Comparison of ENCODE assay signal across 9 cellular contexts in the genomic region with DNA sequence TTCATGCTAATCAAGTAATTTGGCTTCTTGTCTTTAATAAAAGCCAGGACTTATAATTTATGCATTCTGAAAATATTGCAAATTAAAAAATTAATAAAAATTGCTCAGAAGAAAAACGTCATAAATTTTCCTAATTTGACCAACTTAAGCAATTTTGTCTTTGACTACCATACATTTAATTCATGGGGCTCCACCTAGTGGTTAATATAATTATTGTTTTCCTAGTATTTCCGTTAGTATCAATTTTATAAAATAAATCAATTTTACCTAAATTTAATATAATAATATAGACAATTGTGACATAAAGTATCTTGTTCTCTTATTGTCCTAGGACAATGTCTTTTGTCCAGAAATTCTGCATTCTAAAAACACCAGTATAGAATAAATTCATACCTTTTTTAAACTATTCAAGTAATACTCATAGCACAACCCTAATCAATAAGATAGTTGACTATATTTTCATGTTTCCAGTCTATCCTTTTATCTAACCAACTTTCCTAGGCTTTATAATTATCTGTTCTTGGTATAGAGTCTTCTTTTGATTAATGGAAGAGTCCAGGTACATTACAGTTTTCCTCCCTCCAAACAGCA.
A peak's percentile ranks its signal among the peaks of the same experiment; 100 is the strongest.
DNase-seq lines count a peak whose midpoint lies in the region; ATAC-seq and TF ChIP-seq lines count a peak whose summit lies in the region.
"Had no signal": no experiment of that assay in that cellular context is flagged by ENCODE, and none has a peak within 500 bp of the region (broad histone marks: within the 10 kb centered on the region; RNA-seq: fewer than 3 reads in every experiment).

No MANE protein-coding gene starts in this region.

- H3K4me1 ChIP-seq in endodermal cell (ENCODE audit: control insufficient read depth, insufficient read depth, low read length), result no peaks in the 10 kb centered on the region
- H3K4me1 ChIP-seq in smooth muscle cell (ENCODE audit: low read depth), result no peaks in the 10 kb centered on the region

- H4K20me1 ChIP-seq in smooth muscle cell (ENCODE audit: low read depth), result no peaks in the 10 kb centered on the region

- WGBS in endodermal cell (ENCODE audit: insufficient coverage in 1 of 2, insufficient read length in 1 of 2), 2 experiments, result 0% methylated on average over 1 of the region's 2 CpGs; no CpG with 5 or more reads in 1 of the 2 experiments
- 9% methylated on average over 2 of the region's 2 CpGs for WGBS in smooth muscle cell (ENCODE audit: low lambda C conversion rate)

- peak; percentile 21 for DNase-seq in NCI-H2196 (lab: John Stamatoyannopoulos, UW; ENCODE audit: unreplicated experiment)
- no peak for DNase-seq in NCI-H2196 treated with DMSO at 0.1 percent for 48 hours (lab: John Stamatoyannopoulos, UW; ENCODE audit: unreplicated experiment)
- peak; percentile 17 for DNase-seq in NCI-H345 treated with DMSO at 0.1 percent for 48 hours (lab: John Stamatoyannopoulos, UW; ENCODE audit: unreplicated experiment)
- DNase-seq in endodermal cell, result no peak
- DNase-seq in smooth muscle cell (lab: John Stamatoyannopoulos, UW; ENCODE audit: unreplicated experiment), result no peak

- peaks cover 5% of the 10 kb centered on the region for H3K36me3 Mint-ChIP-seq in endodermal cell (ENCODE audit: low read depth)
- H3K36me3 Mint-ChIP-seq: CD4-positive, alpha-beta memory T cell had no signal

- H3F3A ChIP-seq in smooth muscle cell (ENCODE audit: low read depth), result no peaks in the 10 kb centered on the region

- H3K4me2 ChIP-seq in smooth muscle cell, result no peak overlapping the region

- ATAC-seq in GM21528 (IDR thresholded peaks at IDR 0.05; ENCODE audit: low FRiP score, unreplicated experiment) (no peak), HG03378 (IDR thresholded peaks at IDR 0.05; ENCODE audit: unreplicated experiment) (no peak), GM19328 (IDR thresholded peaks at IDR 0.05; ENCODE audit: unreplicated experiment) (no peak)

- H3K4me1 Mint-ChIP-seq in endodermal cell, result peaks cover 2% of the 10 kb centered on the region
- H3K4me1 Mint-ChIP-seq: CD4-positive, alpha-beta memory T cell had no signal

- no peaks in the 10 kb centered on the region for H3K79me2 ChIP-seq in smooth muscle cell (ENCODE audit: low read depth)

- H3K27ac Mint-ChIP-seq in endodermal cell, result no peak overlapping the region
- H3K27ac Mint-ChIP-seq: CD4-positive, alpha-beta memory T cell had no signal

- H3K9me3 ChIP-seq in endodermal cell (ENCODE audit: control insufficient read depth, low read length), result peaks cover 9% of the 10 kb centered on the region
- no peaks in the 10 kb centered on the region for H3K9me3 ChIP-seq in smooth muscle cell (replicated peaks; ENCODE audit: low read depth)

- H3K36me3 ChIP-seq in endodermal cell (ENCODE audit: control insufficient read depth, insufficient read depth, low read length) (no peaks in the 10 kb centered on the region), smooth muscle cell (ENCODE audit: low read depth) (no peaks in the 10 kb centered on the region)

- no peak overlapping the region for H2AFZ ChIP-seq in smooth muscle cell (ENCODE audit: low read depth)

- TF ChIP-seq CTCF in endodermal cell (conservative IDR thresholded peaks at IDR 0.05) (peak; percentile 82), smooth muscle cell (IDR thresholded peaks at IDR 0.05; ENCODE audit: borderline replicate concordance, insufficient read depth, poor library complexity, severe bottlenecking) (peak; percentile 76)

- peaks cover 10% of the 10 kb centered on the region for H3K9me3 Mint-ChIP-seq in endodermal cell

- H3K4me3 Mint-ChIP-seq in endodermal cell, result no peak overlapping the region
- H3K4me3 Mint-ChIP-seq: CD4-positive, alpha-beta memory T cell had no signal

- H3K27me3 ChIP-seq in endodermal cell (ENCODE audit: control insufficient read depth, insufficient read depth, low read length, poor library complexity, severe bottlenecking), result no peaks in the 10 kb centered on the region
- H3K27me3 ChIP-seq in smooth muscle cell (ENCODE audit: low read depth), result no peaks in the 10 kb centered on the region

- H3K27me3 Mint-ChIP-seq in endodermal cell (ENCODE audit: insufficient read depth), result no peaks in the 10 kb centered on the region

- H3K27ac ChIP-seq in endodermal cell (ENCODE audit: low read depth, low read length) (no peak overlapping the region), smooth muscle cell (ENCODE audit: low read depth) (no peak overlapping the region)

- H3K9ac ChIP-seq in endodermal cell (ENCODE audit: extremely low read depth, low read length, poor library complexity, severe bottlenecking) (no peak overlapping the region), smooth muscle cell (ENCODE audit: low read depth) (no peak overlapping the region)

- H3K4me3 ChIP-seq in endodermal cell (ENCODE audit: low read length), result no peak overlapping the region
- H3K4me3 ChIP-seq in smooth muscle cell, result no peak overlapping the region

Comparison
In these comparisons a context has a peak if more than half of its experiments do, and no peak if none do; other contexts are left out.
1. DNase-seq: peak in NCI-H2196 (single experiment) and NCI-H345 treated with DMSO at 0.1 percent for 48 hours (single experiment); none in NCI-H2196 treated with DMSO at 0.1 percent for 48 hours (single experiment), endodermal cell (single experiment) and smooth muscle cell (single experiment).